ENCODE assay signal across 21 cellular contexts in genomic region chr2:170949415-170949814, GRCh38. TPM values are rescaled to one million over a fixed set of nuclear protein-coding genes. Genes with fewer than 3 reads are reported as not detected.
DNase-seq lines count a peak whose midpoint lies in the region; ATAC-seq, FAIRE-seq and TF ChIP-seq lines count a peak whose summit lies in the region.
"Had no signal": no experiment of that assay in that cellular context is flagged by ENCODE, and none has a peak within 500 bp of the region (broad histone marks: within the 10 kb centered on the region; RNA-seq: fewer than 3 reads in every experiment).

No MANE protein-coding gene starts in this region.

- H3K27ac ChIP-seq in CD4-positive, alpha-beta T cell (ENCODE audit: low read depth, low read length), result no peak overlapping the region
- H3K27ac ChIP-seq in Karpas-422 (ENCODE audit: low read length) (peak overlapping the region; percentile 81), K562 (ENCODE audit: extremely low read depth, low read depth, low read length) (no peak overlapping the region), vagina (no peak overlapping the region)
- H3K27ac ChIP-seq: C4-2B, GM23248, HL-60 had no signal

- no peak for TF ChIP-seq RAD21 in K562 (CRISPR knock-in tag; conservative IDR thresholded peaks at IDR 0.05 in 1 of 2, IDR thresholded peaks at IDR 0.05 in 1 of 2)

- no TSS peak for BruUV-seq in K562 (replicated peaks; lab: Mats Ljungman, UMichigan)

- H3K9me3 Mint-ChIP-seq in CD4-positive, alpha-beta T cell, result no peaks in the 10 kb centered on the region
- no peaks in the 10 kb centered on the region for H3K9me3 Mint-ChIP-seq in stimulated activated naive B cell treated with anti-CD40 and anti-IgM and Interleukin-4, amounts not matched to agents 10 μg/mL and 1 μg/mL and 100 μg/mL, for 72 hours
- H3K9me3 Mint-ChIP-seq: CD8-positive, alpha-beta T cell had no signal

- peaks cover 21% of the 10 kb centered on the region for H3K4me1 Mint-ChIP-seq in CD4-positive, alpha-beta T cell (ENCODE audit: low read depth)
- H3K4me1 Mint-ChIP-seq in stimulated activated naive B cell treated with anti-CD40 and anti-IgM and Interleukin-4, amounts not matched to agents 10 μg/mL and 1 μg/mL and 100 μg/mL, for 72 hours, result peaks cover 10 to 12% of the 10 kb centered on the region in 2 donors

- CTCF ChIA-PET in CD4-positive, alpha-beta T cell (lab: Charles Lee), result interaction anchor here (1.1 to 7.0 kb wide), 2 partner anchors 12 to 20 kb away, joined by 4 to 30 read pairs; partner anchors contain the start of gene GORASP2
- CTCF ChIA-PET in K562 (lab: Yijun Ruan, JAX; ENCODE audit: low intra/inter-chr PET ratio), result no interaction called here

- no peak overlapping the region for H2AFZ ChIP-seq in Karpas-422 (ENCODE audit: low read length)
- no peak overlapping the region for H2AFZ ChIP-seq in K562 (ENCODE audit: low read depth, low read length)
- H2AFZ ChIP-seq: GM23248 had no signal

- H3K79me2 ChIP-seq in Karpas-422 (ENCODE audit: low read length), result peaks cover 80% of the 10 kb centered on the region
- peaks cover 39% of the 10 kb centered on the region for H3K79me2 ChIP-seq in K562 (ENCODE audit: control insufficient read depth, insufficient read depth, low read length)

- intact Hi-C loops in CD4-positive, alpha-beta T cell (cut with DNase I, micrococcal nuclease), result no loop called here
- intact Hi-C loops in K562 (cut with micrococcal nuclease) (no loop called here), vagina (cut with DNase I) (no loop called here)

- no peaks in the 10 kb centered on the region for H3K9me3 ChIP-seq in CD4-positive, alpha-beta T cell (ENCODE audit: control insufficient read depth, low read length)
- no peaks in the 10 kb centered on the region for H3K9me3 ChIP-seq in Karpas-422 (ENCODE audit: low read length)
- no peaks in the 10 kb centered on the region; the same call in 1 of the 2 replicates for H3K9me3 ChIP-seq in K562 (replicated peaks; ENCODE audit: control insufficient read depth, insufficient read depth, low read depth, low read length)
- H3K9me3 ChIP-seq in vagina, result no peaks in the 10 kb centered on the region
- H3K9me3 ChIP-seq: BE2C, HAP-1 had no signal

- H3K27me3 Mint-ChIP-seq in CD4-positive, alpha-beta T cell, result no peaks in the 10 kb centered on the region
- H3K27me3 Mint-ChIP-seq in stimulated activated naive B cell treated with anti-CD40 and anti-IgM and Interleukin-4, amounts not matched to agents 10 μg/mL and 1 μg/mL and 100 μg/mL, for 72 hours, result no peaks in the 10 kb centered on the region

- POLR2A ChIA-PET in CD4-positive, alpha-beta T cell (lab: Charles Lee), result no interaction called here
- POLR2A ChIA-PET in K562 (lab: Yijun Ruan, JAX), result interaction anchor here (1.3 kb wide), 2 partner anchors 11 to 20 kb away, joined by 3 to 7 read pairs; partner anchors contain the start of gene GORASP2

- H3K9ac ChIP-seq in Karpas-422 (ENCODE audit: low read length) (no peak overlapping the region), K562 (ENCODE audit: insufficient read depth in 1 of 2, low read depth in 2 of 2, low read length in 2 of 2) (no peak overlapping the region)
- H3K9ac ChIP-seq: GM23248 had no signal

- H3K9me2 ChIP-seq in Karpas-422 (replicated peaks; ENCODE audit: insufficient read depth, low read length), result no peaks in the 10 kb centered on the region

- peak overlapping the region; percentile 55 for H3K4me2 ChIP-seq in Karpas-422 (ENCODE audit: low read depth, low read length, poor library complexity, severe bottlenecking)
- no peak overlapping the region for H3K4me2 ChIP-seq in K562 (ENCODE audit: insufficient read depth, low read length)

- H3K36me3 Mint-ChIP-seq in CD4-positive, alpha-beta T cell (ENCODE audit: low read depth), result peaks cover 76% of the 10 kb centered on the region
- peaks cover 33 to 48% of the 10 kb centered on the region in 2 donors for H3K36me3 Mint-ChIP-seq in stimulated activated naive B cell treated with anti-CD40 and anti-IgM and Interleukin-4, amounts not matched to agents 10 μg/mL and 1 μg/mL and 100 μg/mL, for 72 hours

- H3K4me1 ChIP-seq in Karpas-422 (ENCODE audit: low read length) (peaks cover 49% of the 10 kb centered on the region), K562 (replicated peaks in 1 of 2; ENCODE audit: control insufficient read depth in 2 of 2, insufficient read depth in 2 of 2, low read length in 2 of 2) (no peaks in the 10 kb centered on the region), vagina (peaks cover 7% of the 10 kb centered on the region)
- H3K4me1 ChIP-seq: BE2C, HAP-1 had no signal

- H3K36me3 ChIP-seq in Karpas-422 (ENCODE audit: insufficient read depth, low read length), result peaks cover 33% of the 10 kb centered on the region
- peaks cover 74% of the 10 kb centered on the region for H3K36me3 ChIP-seq in K562 (ENCODE audit: control insufficient read depth, insufficient read depth, low read length)
- H3K36me3 ChIP-seq in vagina, result peaks cover 0 to 48% of the 10 kb centered on the region in 2 donors

- no peak for TF ChIP-seq POLR2A in K562 (conservative IDR thresholded peaks at IDR 0.05)
- no peak for TF ChIP-seq POLR2A in vagina (IDR thresholded peaks at IDR 0.05)

- H3K4me3 ChIP-seq in Karpas-422 (ENCODE audit: low read length) (peak overlapping the region; percentile 10; the same call in 1 of the 2 replicates), K562 (no peak overlapping the region), vagina (no peak overlapping the region)
- H3K4me3 ChIP-seq: GM23248, HAP-1 had no signal

- H3K9me1 ChIP-seq in K562 (ENCODE audit: control insufficient read depth, insufficient read depth, low read length), result no peaks in the 10 kb centered on the region

- H4K20me1 ChIP-seq in Karpas-422 (ENCODE audit: insufficient read depth, low read depth, low read length) (peaks cover 37% of the 10 kb centered on the region; the same call in 1 of the 2 replicates), K562 (replicated peaks; ENCODE audit: control insufficient read depth, insufficient read depth, low read length) (peaks cover 6% of the 10 kb centered on the region; the same call in 1 of the 2 replicates)

- 77% methylated on average over 5 of the region's 5 CpGs for WGBS in K562 (ENCODE audit: insufficient coverage, low coverage, missing lambda C conversion rate)

- DNase-seq in CD4-positive, alpha-beta T cell, result no peak
- DNase-seq in Karpas-422, result no peak
- DNase-seq in K562 (ENCODE audit: extremely low read depth in 1 of 4, low spot score in 3 of 4), result no peak
- no peak for DNase-seq in stimulated activated naive B cell treated with anti-CD40 and anti-IgM and Interleukin-4, amounts not matched to agents 10 μg/mL and 1 μg/mL and 100 μg/mL, for 72 hours
- DNase-seq in KG1 (lab: John Stamatoyannopoulos, UW), result no peak
- DNase-seq in vagina (ENCODE audit: extremely low spot score in 2 of 2), result no peak
- DNase-seq: ACHN; BE2C; Calu3; CD8-positive, alpha-beta T cell; DMS79 treated with DMSO at 0.1 percent for 48 hours; GF-D8; GM23248; IMR-90; KBM-7 had no signal

- peak; percentile 15 for FAIRE-seq in K562 (lab: Jason Lieb, UNC)
- FAIRE-seq: A204.1, GM19239 had no signal

- peak overlapping the region; percentile 14 for H3K27ac Mint-ChIP-seq in CD4-positive, alpha-beta T cell
- peak overlapping the region; percentile 34 for H3K27ac Mint-ChIP-seq in stimulated activated naive B cell treated with anti-CD40 and anti-IgM and Interleukin-4, amounts not matched to agents 10 μg/mL and 1 μg/mL and 100 μg/mL, for 72 hours
- H3K27ac Mint-ChIP-seq: CD8-positive, alpha-beta T cell had no signal

- in situ Hi-C loops in K562 (cut with MboI), result no loop called here

- ATAC-seq in CD4-positive, alpha-beta T cell (ENCODE audit: poor library complexity), result no peak
- ATAC-seq in K562 (no peak), HG03280 (IDR thresholded peaks at IDR 0.05; ENCODE audit: unreplicated experiment) (no peak)
- ATAC-seq in stimulated activated naive B cell treated with anti-CD40 and anti-IgM and Interleukin-4, amounts not matched to agents 10 μg/mL and 1 μg/mL and 100 μg/mL, for 72 hours (replicated peaks), result no peak
- ATAC-seq: CD8-positive, alpha-beta T cell had no signal

- no peaks in the 10 kb centered on the region for H3K27me3 ChIP-seq in CD4-positive, alpha-beta T cell (ENCODE audit: control insufficient read depth, insufficient read depth, low read length)
- H3K27me3 ChIP-seq in Karpas-422 (ENCODE audit: low read length), result no peaks in the 10 kb centered on the region
- H3K27me3 ChIP-seq in K562 (ENCODE audit: control insufficient read depth in 2 of 2, insufficient read depth in 2 of 2, low read length in 2 of 2), result no peaks in the 10 kb centered on the region
- H3K27me3 ChIP-seq in vagina, result no peaks in the 10 kb centered on the region
- H3K27me3 ChIP-seq: BE2C had no signal

- TF ChIP-seq CTCF in CD4-positive, alpha-beta T cell (IDR thresholded peaks at IDR 0.05), result no peak
- TF ChIP-seq CTCF in K562 (IDR thresholded peaks at IDR 0.05 in 2 of 3, conservative IDR thresholded peaks at IDR 0.05 in 1 of 3; ENCODE audit: insufficient read depth in 2 of 3, low read depth in 1 of 3, low read length in 3 of 3) (no peak), vagina (IDR thresholded peaks at IDR 0.05) (no peak)

- H3K4me3 Mint-ChIP-seq in CD4-positive, alpha-beta T cell, result no peak overlapping the region
- no peak overlapping the region for H3K4me3 Mint-ChIP-seq in stimulated activated naive B cell treated with anti-CD40 and anti-IgM and Interleukin-4, amounts not matched to agents 10 μg/mL and 1 μg/mL and 100 μg/mL, for 72 hours
- H3K4me3 Mint-ChIP-seq: CD8-positive, alpha-beta T cell had no signal

- TF ChIP-seq EP300 in K562 (IDR thresholded peaks at IDR 0.05; ENCODE audit: low read length), result no peak

TF ChIP-seq in K562, 482 proteins besides CTCF, POLR2A, EP300 and RAD21 (continues in another document):
- no peak for TF ChIP-seq FOXJ3 (CRISPR knock-in tag; IDR thresholded peaks at IDR 0.05)

RNA-seq across cellular contexts. Expression of gene GORASP2, which starts 20.4 kb away (rescaled TPM):
- total RNA-seq in CD4-positive, alpha-beta T cell, result 10 to 100 TPM; 87.3 to 95.7 TPM
- 24.0 and 34.3 TPM in 2 replicates for total RNA-seq in Karpas-422 (2014; rRNA removed; shearing (Covaris generic); ENCODE audit: low replicate concordance)
- 76.1 and 136 TPM in 2 replicates for total RNA-seq in K562 (2011; cell fraction: chromatin; rRNA removed; ENCODE audit: low replicate concordance)
- 56.1 and 58.7 TPM in 2 replicates for total RNA-seq in K562 (2011; cell fraction: nucleolus; rRNA removed)
- total RNA-seq in K562 (2011; cell fraction: nucleoplasm; rRNA removed), result 70.5 and 94.6 TPM in 2 replicates
- total RNA-seq in K562 (2014; rRNA removed), result 59.6 and 61.8 TPM in 2 replicates
- total RNA-seq in K562 (2014; rRNA removed; fragmentation: Illumina TruSeq; extraction: Trizol), result 46.1 and 55.9 TPM in 2 replicates
- total RNA-seq in K562 (2015; rRNA removed; fragmentation: Illumina TruSeq; extraction: Trizol), result 52.3 and 54.1 TPM in 2 replicates
- total RNA-seq in K562 (2021), result 96.9 and 98.9 TPM in 2 replicates
- polyA plus RNA-seq in K562 (2011; rRNA removed), result 180 and 239 TPM in 2 replicates
- 271 and 294 TPM in 2 replicates for polyA plus RNA-seq in K562 (2011; cell fraction: cytosol; rRNA removed)
- 85.4 and 108 TPM in 2 replicates for polyA plus RNA-seq in K562 (2011; cell fraction: nucleus; rRNA removed)
- polyA plus RNA-seq in K562 (2012), result 81.8 and 88.5 TPM in 2 replicates
- 146 and 153 TPM in 2 replicates for polyA plus RNA-seq in K562 (2014; fragmentation: Illumina TruSeq; extraction: Trizol)
- polyA plus RNA-seq in K562 (2014; fragmentation: Nextera tagmentation; extraction: Ambion mirVana), result 10 to 100 TPM; 27.4 to 29.9 TPM
- 93.4 and 101 TPM in 2 replicates for polyA plus RNA-seq in K562 (2014; rRNA removed)
- 199 and 207 TPM in 2 replicates for polyA minus RNA-seq in K562 (2011; rRNA and poly(A)+ RNA removed)
- polyA minus RNA-seq in K562 (2011; cell fraction: cytosol; rRNA and poly(A)+ RNA removed), result 61.5 and 71.4 TPM in 2 replicates
- 47.5 and 82.2 TPM in 2 replicates for polyA minus RNA-seq in K562 (2011; cell fraction: nucleus; rRNA and poly(A)+ RNA removed)
- 18.2 TPM for total RNA-seq in vagina
